Comparison of ENCODE assay signal across 8 cellular contexts in the genomic region with DNA sequence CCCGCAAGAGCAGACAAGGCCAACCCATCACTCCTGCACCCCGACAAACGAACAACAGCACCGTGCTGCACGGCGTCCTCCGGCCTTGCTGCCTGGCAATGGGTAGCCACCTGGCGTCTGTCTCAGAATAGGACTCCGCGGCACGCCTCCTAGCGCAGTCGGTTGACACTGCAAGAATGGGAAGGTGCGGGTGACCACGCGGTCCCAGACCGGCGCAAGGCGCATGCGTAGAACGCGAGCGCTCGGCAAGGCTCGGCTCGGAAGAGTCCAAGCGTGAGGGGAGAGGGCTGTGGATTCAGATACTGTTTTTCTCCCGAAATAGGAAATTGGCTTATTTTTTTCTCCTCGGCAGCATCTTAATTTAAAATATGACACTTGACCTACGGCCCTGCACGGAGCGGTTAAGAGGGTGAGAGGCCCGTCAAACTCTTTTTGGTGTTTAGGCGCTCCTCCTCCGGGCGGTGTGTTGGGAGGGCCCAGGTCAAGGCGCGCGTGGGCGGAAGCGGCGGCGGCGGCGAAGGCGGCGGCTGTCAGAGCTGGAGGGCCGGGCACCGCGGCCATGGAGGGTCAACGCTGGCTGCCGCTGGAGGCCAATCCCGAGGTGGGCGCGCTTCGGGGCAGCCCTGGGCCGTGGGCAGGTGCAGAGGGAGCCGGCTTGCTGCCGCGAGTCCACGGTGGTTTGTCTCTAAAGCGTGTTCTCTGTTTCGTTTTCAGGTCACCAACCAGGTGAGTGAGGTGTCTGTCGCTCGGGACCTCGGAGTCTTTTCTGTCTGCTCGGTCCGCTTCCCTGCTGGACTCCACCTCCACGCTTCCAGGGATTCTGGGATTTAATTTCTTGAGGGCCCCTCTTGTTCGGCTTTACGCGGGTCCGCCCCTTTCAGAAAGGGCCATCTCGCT. TPM values are rescaled to one million over a fixed set of nuclear protein-coding genes. Genes with fewer than 3 reads are reported as not detected.
A peak's percentile ranks its signal among the peaks of the same experiment; 100 is the strongest.
DNase-seq lines count a peak whose midpoint lies in the region; ATAC-seq, FAIRE-seq and TF ChIP-seq lines count a peak whose summit lies in the region.

A gene (plus strand): TSS at position 530 of the 897 bp plus-strand sequence. CDS start 30 bp downstream, at position 560.

- peak within 1 kb of the TSS; percentile 95 for H3K4me2 ChIP-seq in mesendoderm (ENCODE audit: low read length)

- no peaks in the 10 kb centered on the region for H3K27me3 Mint-ChIP-seq in Caco-2 (ENCODE audit: insufficient read depth, unreplicated experiment)
- H3K27me3 Mint-ChIP-seq in activated CD8-positive, alpha-beta memory T cell treated with anti-CD3 and anti-CD28 coated beads, Interleukin-2, amount 10 ng/mL, durations not matched to agents 7 days and 5 days = no peaks in the 10 kb centered on the region

- DNase-seq in Caco-2 (peak; percentile 97 to 99), HTR-8/SVneo (ENCODE audit: insufficient read length, low spot score) (peak; percentile 86), NOMO-1 treated with dmso at 0.1 percent for 144 hours (lab: John Stamatoyannopoulos, UW; ENCODE audit: unreplicated experiment) (peak; percentile 97), mesendoderm (peak; percentile 96)
- peak; percentile 98 for DNase-seq in activated CD8-positive, alpha-beta memory T cell treated with anti-CD3 and anti-CD28 coated beads, Interleukin-2, amount 10 ng/mL, durations not matched to agents 7 days and 5 days
- DNase-seq in stimulated activated CD8-positive, alpha-beta memory T cell treated with anti-CD3 and anti-CD28 coated beads, Interleukin-15, amount 100 ng/mL, for 24 hours (ENCODE audit: low read depth) = peak; percentile 94

- peaks cover 34% of the 10 kb centered on the region for H3K36me3 Mint-ChIP-seq in Caco-2 (ENCODE audit: insufficient read depth, unreplicated experiment)
- peaks cover 13% of the 10 kb centered on the region for H3K36me3 Mint-ChIP-seq in activated CD8-positive, alpha-beta memory T cell treated with anti-CD3 and anti-CD28 coated beads, Interleukin-2, amount 10 ng/mL, durations not matched to agents 7 days and 5 days

- H4K8ac ChIP-seq in mesendoderm (ENCODE audit: low read depth, low read length) = no peak within 1 kb of the TSS

- CTCF ChIA-PET in Caco-2 (lab: Charles Lee) = interaction anchor here (1.9 kb wide), 1 partner anchor 67 kb away, joined by 20 read pairs; a partner anchor contains a TSS
- CTCF ChIA-PET in activated CD8-positive, alpha-beta memory T cell treated with anti-CD3 and anti-CD28 coated beads, Interleukin-2, amount 10 ng/mL, durations not matched to agents 7 days and 5 days (lab: Charles Lee) = interaction anchor here (0.6 to 1.6 kb wide), 4 partner anchors 11 to 176 kb away, joined by 3 to 10 read pairs (median 4); a partner anchor contains a TSS

- H4K5ac ChIP-seq in mesendoderm (ENCODE audit: low read length) = no peak within 1 kb of the TSS

- H3K9ac ChIP-seq in endocrine pancreas (ENCODE audit: control insufficient read depth, insufficient read depth, low read length) = peak within 1 kb of the TSS; percentile 98
- peak within 1 kb of the TSS; percentile 86 for H3K9ac ChIP-seq in mesendoderm (ENCODE audit: low read length)

- H3K4ac ChIP-seq in mesendoderm (ENCODE audit: low read depth, low read length) = no peak within 1 kb of the TSS

- H3K79me1 ChIP-seq in mesendoderm (ENCODE audit: low read length) = peaks cover 7% of the 10 kb centered on the region

- H3K4me3 Mint-ChIP-seq in Caco-2 (ENCODE audit: unreplicated experiment) = peak within 1 kb of the TSS; percentile 91
- H3K4me3 Mint-ChIP-seq in activated CD8-positive, alpha-beta memory T cell treated with anti-CD3 and anti-CD28 coated beads, Interleukin-2, amount 10 ng/mL, durations not matched to agents 7 days and 5 days = peak within 1 kb of the TSS; percentile 100

- TSS peak; percentile 77 for BruUV-seq in Caco-2 (replicated peaks; lab: Mats Ljungman, UMichigan)

- H3K4me3 ChIP-seq in Caco-2 (ENCODE audit: low read depth, low read length) = peak within 1 kb of the TSS; percentile 85
- H3K4me3 ChIP-seq in endocrine pancreas (ENCODE audit: control insufficient read depth, insufficient read depth, low read length) = peak within 1 kb of the TSS; percentile 93
- H3K4me3 ChIP-seq in mesendoderm (ENCODE audit: low read length) = peak within 1 kb of the TSS; percentile 94

- H2BK5ac ChIP-seq in mesendoderm (ENCODE audit: low read length) = no peak within 1 kb of the TSS

- H3K27ac ChIP-seq in mesendoderm (ENCODE audit: low read depth, low read length) = no peak within 1 kb of the TSS

- H3K79me2 ChIP-seq in mesendoderm (ENCODE audit: control insufficient read depth, insufficient read depth, low read length) = peaks cover 4% of the 10 kb centered on the region

- no peak within 1 kb of the TSS for H2BK120ac ChIP-seq in mesendoderm (ENCODE audit: low read depth, low read length)

- H3K4me1 ChIP-seq in Caco-2 (peaks cover 9% of the 10 kb centered on the region; the same call in 1 of the 2 replicates), endocrine pancreas (ENCODE audit: control insufficient read depth, insufficient read depth, low read length) (peaks cover 4% of the 10 kb centered on the region), mesendoderm (ENCODE audit: control insufficient read depth, low read depth, low read length) (no peaks in the 10 kb centered on the region)

- no CpG with 5 or more reads among the region's 74 CpGs for WGBS in mesendoderm (ENCODE audit: extremely low coverage, insufficient coverage, low lambda C conversion rate)

- POLR2A ChIA-PET in Caco-2 (lab: Charles Lee) = interaction anchor here (0.7 kb wide), 1 partner anchor 61 kb away, joined by 5 read pairs; no protein-coding TSS in a partner anchor

- peak; percentile 98 for ATAC-seq in GM21360 (IDR thresholded peaks at IDR 0.05; ENCODE audit: unreplicated experiment)
- peak; percentile 95 for ATAC-seq in activated CD8-positive, alpha-beta memory T cell treated with anti-CD3 and anti-CD28 coated beads, Interleukin-2, amount 10 ng/mL, durations not matched to agents 7 days and 5 days

- H3K9me3 ChIP-seq in Caco-2 = no peaks in the 10 kb centered on the region
- no peaks in the 10 kb centered on the region for H3K9me3 ChIP-seq in endocrine pancreas (ENCODE audit: control insufficient read depth, low read length)

- H3K4me1 Mint-ChIP-seq in Caco-2 (ENCODE audit: low read depth, unreplicated experiment) = peaks cover 38% of the 10 kb centered on the region
- H3K4me1 Mint-ChIP-seq in activated CD8-positive, alpha-beta memory T cell treated with anti-CD3 and anti-CD28 coated beads, Interleukin-2, amount 10 ng/mL, durations not matched to agents 7 days and 5 days = peaks cover 36% of the 10 kb centered on the region

- no peaks in the 10 kb centered on the region for H3K36me3 ChIP-seq in Caco-2 (ENCODE audit: control insufficient read depth, insufficient read depth, low read length)
- H3K36me3 ChIP-seq in endocrine pancreas (ENCODE audit: control insufficient read depth, insufficient read depth, low read length) = no peaks in the 10 kb centered on the region
- no peaks in the 10 kb centered on the region for H3K36me3 ChIP-seq in mesendoderm (ENCODE audit: control insufficient read depth, insufficient read depth, low read length)

- H2BK15ac ChIP-seq in mesendoderm (replicated peaks; ENCODE audit: low read depth) = no peak within 1 kb of the TSS

- H3K27me3 ChIP-seq in Caco-2 (replicated peaks; ENCODE audit: control insufficient read depth, insufficient read depth, low read length) (no peaks in the 10 kb centered on the region), endocrine pancreas (ENCODE audit: control insufficient read depth, insufficient read depth, low read length) (no peaks in the 10 kb centered on the region), mesendoderm (ENCODE audit: insufficient read depth, low read length, poor library complexity) (no peaks in the 10 kb centered on the region)

- no peaks in the 10 kb centered on the region for H3K9me3 Mint-ChIP-seq in Caco-2 (ENCODE audit: unreplicated experiment)
- no peaks in the 10 kb centered on the region for H3K9me3 Mint-ChIP-seq in activated CD8-positive, alpha-beta memory T cell treated with anti-CD3 and anti-CD28 coated beads, Interleukin-2, amount 10 ng/mL, durations not matched to agents 7 days and 5 days (ENCODE audit: low read depth)

- no peak within 1 kb of the TSS for H2AK5ac ChIP-seq in mesendoderm (ENCODE audit: low read length)

- H3K23ac ChIP-seq in mesendoderm (ENCODE audit: low read length) = peak within 1 kb of the TSS; percentile 25

- H3K18ac ChIP-seq in mesendoderm (ENCODE audit: low read length) = peak within 1 kb of the TSS; percentile 54

- peak; percentile 90 to 99 for TF ChIP-seq CTCF in Caco-2 (IDR thresholded peaks at IDR 0.05; ENCODE audit: insufficient read depth in 1 of 2, low read depth in 1 of 2, low read length in 1 of 2, severe bottlenecking in 1 of 2, unreplicated experiment in 1 of 2)

- peak within 1 kb of the TSS; percentile 92 for H3K56ac ChIP-seq in mesendoderm (ENCODE audit: low read length)

- intact Hi-C loops in Caco-2 (cut with micrococcal nuclease; ENCODE audit: unreplicated experiment) = loop anchor here (1.0 to 5.0 kb wide), 5 partner anchors 11 to 332 kb away; a partner anchor contains a TSS

- H3K27ac Mint-ChIP-seq in Caco-2 (ENCODE audit: unreplicated experiment) = peak within 1 kb of the TSS; percentile 85
- H3K27ac Mint-ChIP-seq in activated CD8-positive, alpha-beta memory T cell treated with anti-CD3 and anti-CD28 coated beads, Interleukin-2, amount 10 ng/mL, durations not matched to agents 7 days and 5 days = peak within 1 kb of the TSS; percentile 95

- peak; percentile 79 for FAIRE-seq in HTR-8/SVneo (lab: Jason Lieb, UNC)

RNA-seq across cellular contexts. Expression of the gene that starts here (rescaled TPM):
- total RNA-seq in Caco-2 (2022) = 113 and 122 TPM in 2 replicates
- 10 to 100 TPM; 31.1 to 36.7 TPM for total RNA-seq in activated CD8-positive, alpha-beta memory T cell treated with anti-CD3 and anti-CD28 coated beads, Interleukin-2, amount 10 ng/mL, durations not matched to agents 7 days and 5 days
- polyA plus RNA-seq in mesendoderm (2013, experiment 1 of 2) = 87.3 TPM
- polyA plus RNA-seq in mesendoderm (2013, experiment 2 of 2) = 84.9 TPM
